Comparison of ENCODE assay signal across 11 cellular contexts in genomic region chr4:140003851-140004579, GRCh38.
DNase-seq lines count a peak whose midpoint lies in the region; ATAC-seq and TF ChIP-seq lines count a peak whose summit lies in the region.
"Had no signal": no experiment of that assay in that cellular context is flagged by ENCODE, and none has a peak within 500 bp of the region (broad histone marks: within the 10 kb centered on the region; RNA-seq: fewer than 3 reads in every experiment).

No MANE protein-coding gene starts in this region.

- DNase-seq in H7 (no peak), body of pancreas (no peak), sciatic nerve (ENCODE audit: low spot score) (no peak), GM19238 (ENCODE audit: insufficient read length, low spot score) (no peak), mucosa of gallbladder (ENCODE audit: low spot score) (no peak), NCI-H187 (lab: John Stamatoyannopoulos, UW) (no peak)
- DNase-seq: stimulated activated naive CD8-positive, alpha-beta T cell treated with anti-CD3 and anti-CD28 coated beads, Interleukin-15, Interleukin-2, amounts not matched to agents 100 U/mL and 50 U/mL, for 24 hours had no signal

- H3K36me3 ChIP-seq in H7 (replicated peaks; ENCODE audit: control insufficient read depth, insufficient read depth, low read length), result no peaks in the 10 kb centered on the region
- H3K36me3 ChIP-seq in body of pancreas (replicated peaks in 1 of 2; ENCODE audit: insufficient read depth in 1 of 2, low read depth in 2 of 2), result no peaks in the 10 kb centered on the region

- ATAC-seq in body of pancreas, result no peak
- ATAC-seq in sciatic nerve, result peak; percentile 53
- ATAC-seq in HG03457 (IDR thresholded peaks at IDR 0.05; ENCODE audit: unreplicated experiment), result no peak
- ATAC-seq: stimulated activated naive CD8-positive, alpha-beta T cell treated with anti-CD3 and anti-CD28 coated beads, Interleukin-15, Interleukin-2, amounts not matched to agents 100 U/mL and 50 U/mL, for 24 hours had no signal

- peaks cover 26% of the 10 kb centered on the region for H3K4me1 ChIP-seq in body of pancreas

- H3K27ac ChIP-seq in body of pancreas, result peak overlapping the region in 3 of 4 donors; percentile 27 to 66 (median 51)
- H3K27ac ChIP-seq: epithelial cell of prostate, SK-N-MC had no signal

- H3K27me3 ChIP-seq in H7 (ENCODE audit: control insufficient read depth, insufficient read depth, low read length), result no peaks in the 10 kb centered on the region
- no peaks in the 10 kb centered on the region for H3K27me3 ChIP-seq in body of pancreas

- WGBS in body of pancreas, 2 donors, result 49 to 50% methylated on average over 7 of the region's 7 CpGs

- TF ChIP-seq CTCF in body of pancreas (IDR thresholded peaks at IDR 0.05), result no peak

- H3K4me3 ChIP-seq in H7 (ENCODE audit: insufficient read depth, low read depth, low read length), result peak overlapping the region; percentile 19; the same call in 1 of the 2 replicates
- no peak overlapping the region for H3K4me3 ChIP-seq in body of pancreas
- peak overlapping the region; percentile 26 for H3K4me3 ChIP-seq in iPS-18c (ENCODE audit: insufficient read depth, low read depth, low read length)
- H3K4me3 ChIP-seq: SK-N-MC had no signal

- intact Hi-C loops in body of pancreas (cut with DNase I) (no loop called here), sciatic nerve (cut with DNase I) (loop anchor here (10.0 kb wide), 1 partner anchor 269 kb away; no protein-coding TSS in a partner anchor)

- TF ChIP-seq POLR2A in body of pancreas (IDR thresholded peaks at IDR 0.05), result no peak

- H3K9me3 ChIP-seq in body of pancreas, result no peaks in the 10 kb centered on the region
- no peaks in the 10 kb centered on the region for H3K9me3 ChIP-seq in iPS-18c (ENCODE audit: control insufficient read depth, insufficient read depth, low read length)

Comparison
In these comparisons a context has a peak if more than half of its experiments do, and no peak if none do; other contexts are left out.
1. H3K4me3 ChIP-seq: peak in H7 (single experiment) and iPS-18c (single experiment); none in body of pancreas (0 of 2).